ENCODE assay signal across 8 cellular contexts in the genomic region with DNA sequence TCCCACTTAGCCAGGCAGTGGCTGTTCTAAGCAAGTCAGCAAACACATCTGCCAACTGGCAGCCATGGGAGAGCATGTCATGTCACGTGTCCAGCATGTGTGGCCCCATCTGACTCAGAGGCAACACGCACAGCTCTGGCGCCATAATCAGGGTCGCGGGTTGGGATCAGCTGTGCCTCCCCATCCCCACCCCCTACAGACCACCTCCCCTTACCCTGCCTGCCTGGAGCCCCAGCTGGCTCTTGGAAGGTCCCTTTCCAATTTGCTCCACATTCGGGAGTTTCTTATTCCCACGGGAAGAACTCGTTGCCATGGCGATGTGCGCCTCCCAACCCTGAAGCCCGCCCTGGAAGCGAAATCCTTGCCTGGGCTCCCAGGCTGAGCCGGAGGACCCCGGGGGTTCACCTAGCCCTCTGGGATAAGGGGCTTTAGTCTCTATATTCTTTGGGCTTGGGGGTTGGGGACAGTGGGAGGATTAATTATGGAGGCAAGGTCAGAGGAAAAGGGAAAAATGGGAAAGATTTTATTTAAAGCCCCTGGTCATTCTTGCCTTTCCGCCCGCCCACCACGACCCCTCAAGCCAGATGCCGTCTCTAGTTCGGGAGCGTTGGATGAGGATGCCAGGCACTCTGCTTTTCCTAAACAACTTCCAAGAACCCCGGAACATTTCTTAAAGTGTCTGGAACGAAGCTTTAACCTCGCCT.
DNase-seq lines count a peak whose midpoint lies in the region; ATAC-seq and TF ChIP-seq lines count a peak whose summit lies in the region.

No MANE protein-coding gene starts in this region.

- H3K9me3 Mint-ChIP-seq in progenitor cell of endocrine pancreas (ENCODE audit: low read depth) = no peaks in the 10 kb centered on the region

- H3K4me3 Mint-ChIP-seq in progenitor cell of endocrine pancreas (ENCODE audit: low read depth) = peak overlapping the region; percentile 80

- no peaks in the 10 kb centered on the region for H3K4me1 Mint-ChIP-seq in progenitor cell of endocrine pancreas (ENCODE audit: low read depth)

- in situ Hi-C loops in astrocyte of the cerebellum (cut with HindIII; ENCODE audit: low sequenced_read_pairs) = no loop called here

- peak overlapping the region; percentile 69 for H3K4me3 ChIP-seq in astrocyte of the cerebellum (ENCODE audit: low read depth, low read length)

- H3K27ac Mint-ChIP-seq in progenitor cell of endocrine pancreas = no peak overlapping the region

- no peaks in the 10 kb centered on the region for H3K36me3 Mint-ChIP-seq in progenitor cell of endocrine pancreas (ENCODE audit: insufficient read depth)

- peaks cover 25% of the 10 kb centered on the region for H3K27me3 Mint-ChIP-seq in progenitor cell of endocrine pancreas

- peak; percentile 83 for DNase-seq in Daoy (ENCODE audit: low read depth)
- peak; percentile 40 for DNase-seq in NCI-H1092 (lab: John Stamatoyannopoulos, UW)
- no peak for DNase-seq in astrocyte of the cerebellum (ENCODE audit: low read depth)
- peak in 40 of 51 donors; percentile 19 to 74 (median 50) for DNase-seq in hypothalamus (lab: John Stamatoyannopoulos, UW)
- DNase-seq in progenitor cell of endocrine pancreas (ENCODE audit: low spot score, unreplicated experiment) = no peak
- DNase-seq in NCI-H226 = no peak
- no peak for DNase-seq in activated effector memory CD4-positive, alpha-beta T cell treated with Interleukin-2 at 50 U/mL for 16 hours

- ATAC-seq in HG03135 (IDR thresholded peaks at IDR 0.05; ENCODE audit: unreplicated experiment) = no peak

- TF ChIP-seq CTCF in astrocyte of the cerebellum (IDR thresholded peaks at IDR 0.05; ENCODE audit: low read depth, low read length, missing control alignments) (no peak), progenitor cell of endocrine pancreas (IDR thresholded peaks at IDR 0.05; ENCODE audit: unreplicated experiment) (no peak)

Comparison
In these comparisons a context has a peak if more than half of its experiments do, and no peak if none do; other contexts are left out.
1. DNase-seq: peak in Daoy (single experiment), NCI-H1092 (single experiment) and hypothalamus (40 of 51); none in astrocyte of the cerebellum (single experiment), progenitor cell of endocrine pancreas (single experiment), NCI-H226 (single experiment) and activated effector memory CD4-positive, alpha-beta T cell treated with Interleukin-2 at 50 U/mL for 16 hours (single experiment).